Comparison of ENCODE assay signal across 9 cellular contexts in the genomic region with DNA sequence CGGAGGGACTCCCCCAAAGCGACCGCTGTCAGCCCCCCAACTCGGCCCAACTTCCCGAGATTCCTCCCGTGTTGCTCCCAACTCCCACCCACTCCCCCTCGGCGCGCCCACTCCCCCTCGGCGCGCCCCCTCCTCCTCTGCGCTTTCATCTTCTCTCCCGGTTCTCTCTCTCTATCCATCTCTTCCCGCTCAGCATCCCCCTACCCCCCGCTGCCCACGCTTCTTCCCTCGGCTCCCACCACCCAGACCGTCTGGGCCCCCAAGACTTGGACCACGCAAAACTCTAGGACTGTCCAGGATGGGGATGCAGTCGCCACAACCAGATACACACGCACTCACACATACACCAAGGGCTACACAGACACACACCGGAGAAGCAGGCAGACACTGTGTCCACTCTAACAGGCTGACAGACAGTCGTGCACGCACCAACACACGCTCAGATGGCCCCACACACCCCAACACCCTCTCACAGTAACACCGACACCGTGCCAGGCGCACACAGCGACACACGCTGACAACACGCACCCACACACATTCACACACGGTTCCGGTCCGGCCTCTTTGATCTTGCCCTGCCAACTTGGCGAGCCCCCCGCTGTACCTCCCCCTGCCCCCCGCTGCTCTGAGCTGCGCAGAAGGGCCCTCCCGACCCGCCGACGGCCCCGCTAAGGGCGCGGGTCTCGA. TPM values are rescaled to one million over a fixed set of nuclear protein-coding genes. Genes with fewer than 3 reads are reported as not detected.
A peak's percentile ranks its signal among the peaks of the same experiment; 100 is the strongest.
DNase-seq lines count a peak whose midpoint lies in the region; TF ChIP-seq lines count a peak whose summit lies in the region.
"Had no signal": no experiment of that assay in that cellular context is flagged by ENCODE, and none has a peak within 500 bp of the region (broad histone marks: within the 10 kb centered on the region; RNA-seq: fewer than 3 reads in every experiment).

No MANE protein-coding gene starts in this region.

- H3K9me3 ChIP-seq in MG63 (no peaks in the 10 kb centered on the region), ectodermal cell (ENCODE audit: control insufficient read depth, low read length) (no peaks in the 10 kb centered on the region)
- no peaks in the 10 kb centered on the region for H3K9me3 ChIP-seq in effector memory CD4-positive, alpha-beta T cell (ENCODE audit: control insufficient read depth, low read length)
- H3K9me3 ChIP-seq: neutrophil had no signal

- TF ChIP-seq CTCF in BJ (IDR thresholded peaks at IDR 0.05; ENCODE audit: insufficient read depth, low read depth, low read length) (no peak), nephron progenitor cell (IDR thresholded peaks at IDR 0.05) (no peak)

- peak overlapping the region; percentile 76 for H3K4me3 Mint-ChIP-seq in nephron progenitor cell

- no peak overlapping the region for H3K27ac ChIP-seq in ectodermal cell (ENCODE audit: insufficient read depth, low read depth, low read length, poor library complexity, severe bottlenecking)
- no peak overlapping the region for H3K27ac ChIP-seq in effector memory CD4-positive, alpha-beta T cell (ENCODE audit: insufficient read depth, low read length, poor library complexity, severe bottlenecking)
- H3K27ac ChIP-seq: neutrophil had no signal

- H3K4me1 ChIP-seq in ectodermal cell (ENCODE audit: control insufficient read depth, insufficient read depth, low read length) = peaks cover 23% of the 10 kb centered on the region
- H3K4me1 ChIP-seq in effector memory CD4-positive, alpha-beta T cell (ENCODE audit: control insufficient read depth, insufficient read depth, low read length, poor library complexity, severe bottlenecking) = peaks cover 26% of the 10 kb centered on the region

- no peaks in the 10 kb centered on the region for H3K9me3 Mint-ChIP-seq in nephron progenitor cell

- H3K36me3 Mint-ChIP-seq in nephron progenitor cell (ENCODE audit: low read depth) = no peaks in the 10 kb centered on the region

- WGBS in ectodermal cell, 2 experiments = 2 to 3% methylated on average over 47 of the region's 47 CpGs

- no peak for DNase-seq in BJ (ENCODE audit: low read depth)
- no peak for DNase-seq in MG63
- no peak for DNase-seq in nephron progenitor cell
- DNase-seq in HPDE6-E6E7 (ENCODE audit: extremely low spot score) = no peak
- no peak for DNase-seq in effector memory CD4-positive, alpha-beta T cell
- DNase-seq in NCI-H446 (lab: John Stamatoyannopoulos, UW) = no peak
- no peak for DNase-seq in NCI-H524 treated with DMSO at 0.1 percent for 48 hours (lab: John Stamatoyannopoulos, UW)

- H3K27me3 ChIP-seq in BJ (ENCODE audit: control insufficient read depth, insufficient read depth, low read length) = peaks cover 33% of the 10 kb centered on the region
- peaks cover 7% of the 10 kb centered on the region for H3K27me3 ChIP-seq in MG63
- peaks cover 93% of the 10 kb centered on the region for H3K27me3 ChIP-seq in ectodermal cell (ENCODE audit: control insufficient read depth, insufficient read depth, low read length, poor library complexity, severe bottlenecking)
- peaks cover 43% of the 10 kb centered on the region for H3K27me3 ChIP-seq in effector memory CD4-positive, alpha-beta T cell (replicated peaks; ENCODE audit: control insufficient read depth, insufficient read depth, low read length, poor library complexity, severe bottlenecking)

- no peak overlapping the region for H3K27ac Mint-ChIP-seq in nephron progenitor cell

- CTCF ChIA-PET in BJ (lab: Yijun Ruan, JAX) = interaction anchor here (1.2 kb wide), 1 partner anchor 13 kb away, joined by 6 read pairs; no protein-coding TSS in a partner anchor

- peak overlapping the region; percentile 30 for H3K4me3 ChIP-seq in BJ (ENCODE audit: low read depth, low read length)
- peak overlapping the region; percentile 37; the same call in 1 of the 2 replicates for H3K4me3 ChIP-seq in MG63
- peak overlapping the region; percentile 34 for H3K4me3 ChIP-seq in ectodermal cell (ENCODE audit: insufficient read depth, low read depth, low read length)
- no peak overlapping the region for H3K4me3 ChIP-seq in effector memory CD4-positive, alpha-beta T cell (ENCODE audit: insufficient read depth, low read depth, low read length, poor library complexity, severe bottlenecking)

- H3K27me3 Mint-ChIP-seq in nephron progenitor cell (ENCODE audit: low read depth, poor library complexity) = peaks cover 91% of the 10 kb centered on the region

- H3K4me1 Mint-ChIP-seq in nephron progenitor cell = peaks cover 20% of the 10 kb centered on the region

- POLR2A ChIA-PET in BJ (lab: Charles Lee) = no interaction called here

- H3K36me3 ChIP-seq in BJ (ENCODE audit: control insufficient read depth, insufficient read depth, low read length) (no peaks in the 10 kb centered on the region), MG63 (no peaks in the 10 kb centered on the region), ectodermal cell (ENCODE audit: control insufficient read depth, insufficient read depth, low read length) (no peaks in the 10 kb centered on the region)
- H3K36me3 ChIP-seq in effector memory CD4-positive, alpha-beta T cell (ENCODE audit: control insufficient read depth, insufficient read depth, low read length) = no peaks in the 10 kb centered on the region
- H3K36me3 ChIP-seq: neutrophil had no signal

RNA-seq across cellular contexts. Expression of gene GRID1, which starts 1.1 kb away (rescaled TPM):
- polyA plus RNA-seq in BJ (2011; rRNA removed) = 0.20 and 0.49 TPM in 2 replicates
- polyA minus RNA-seq in BJ (2011; rRNA and poly(A)+ RNA removed) = 0.85 and 0.87 TPM in 2 replicates
- 0.10 and 0.15 TPM in 2 replicates for total RNA-seq in MG63 (2014; rRNA removed; shearing (Covaris generic); ENCODE audit: low replicate concordance)
- 0.46 TPM for polyA plus RNA-seq in ectodermal cell (2013, experiment 1 of 4)
- polyA plus RNA-seq in ectodermal cell (2013, experiment 2 of 4) = 0.41 TPM
- polyA plus RNA-seq in ectodermal cell (2013, experiment 3 of 4) = 0.37 TPM
- polyA plus RNA-seq in ectodermal cell (2013, experiment 4 of 4) = 1.3 TPM
